In the genomic region with DNA sequence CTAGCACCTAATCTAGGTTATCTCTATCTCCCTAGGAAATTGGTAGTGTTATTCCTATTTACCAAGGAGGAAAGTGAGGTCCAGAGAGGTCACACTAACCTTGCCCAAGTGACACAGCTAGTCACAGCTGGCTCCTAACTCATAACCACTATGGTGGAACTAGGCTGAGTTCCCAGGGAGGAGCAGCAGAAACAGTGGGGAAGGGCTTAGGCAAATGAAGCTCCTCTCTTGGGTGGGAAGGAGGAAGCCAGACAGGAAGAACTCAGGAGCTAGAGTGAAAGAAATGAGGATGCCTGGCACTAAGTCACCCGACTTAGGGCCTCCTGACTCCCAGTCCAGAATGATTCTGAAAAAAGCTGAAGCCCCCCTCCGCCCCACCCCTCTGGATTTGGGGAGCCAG, we compare ENCODE assay signal across 24 cellular contexts. TPM values are rescaled to one million over a fixed set of nuclear protein-coding genes. Genes with fewer than 3 reads are reported as not detected.
DNase-seq lines count a peak whose midpoint lies in the region; ATAC-seq and TF ChIP-seq lines count a peak whose summit lies in the region.
"Had no signal": no experiment of that assay in that cellular context is flagged by ENCODE, and none has a peak within 500 bp of the region (broad histone marks: within the 10 kb centered on the region; RNA-seq: fewer than 3 reads in every experiment).

No MANE protein-coding gene starts in this region.

- no peak overlapping the region for H3K23ac ChIP-seq in mesendoderm (ENCODE audit: low read length)

- intact Hi-C loops in left ventricle myocardium inferior (cut with micrococcal nuclease) (no loop called here), Right ventricle myocardium superior (cut with DNase I) (no loop called here), thyroid gland (cut with DNase I) (no loop called here)

- H3K9me3 ChIP-seq in left ventricle myocardium inferior (replicated peaks) (no peaks in the 10 kb centered on the region), thyroid gland (no peaks in the 10 kb centered on the region)
- H3K9me3 ChIP-seq: A549, breast epithelium, HAP-1, suprapubic skin, vagina had no signal

- H2BK120ac ChIP-seq in mesendoderm (ENCODE audit: low read depth, low read length) = no peak overlapping the region

- H2BK5ac ChIP-seq in mesendoderm (ENCODE audit: low read length) = no peak overlapping the region

- H3K27ac ChIP-seq in left ventricle myocardium inferior (replicated peaks) (peak overlapping the region; percentile 81), mesendoderm (ENCODE audit: low read depth, low read length) (no peak overlapping the region), thyroid gland (peak overlapping the region; percentile 19 to 88 (median 63))
- H3K27ac ChIP-seq: A549, breast epithelium, suprapubic skin, vagina, WERI-Rb-1 had no signal

- H3K4ac ChIP-seq in mesendoderm (ENCODE audit: low read depth, low read length) = no peak overlapping the region

- H3K79me2 ChIP-seq in mesendoderm (ENCODE audit: control insufficient read depth, insufficient read depth, low read length) = no peaks in the 10 kb centered on the region

- H3K27me3 ChIP-seq in left ventricle myocardium inferior (ENCODE audit: low read depth) (no peaks in the 10 kb centered on the region), mesendoderm (ENCODE audit: insufficient read depth, low read length, poor library complexity) (no peaks in the 10 kb centered on the region), thyroid gland (no peaks in the 10 kb centered on the region)
- H3K27me3 ChIP-seq: breast epithelium, suprapubic skin, vagina had no signal

- peak overlapping the region; percentile 22 for H3K27ac Mint-ChIP-seq in central memory CD8-positive, alpha-beta T cell (ENCODE audit: low read depth)
- H3K27ac Mint-ChIP-seq: B cell; T-helper 2 cell treated with Interferon-gamma antibody and Interleukin-4, amounts not matched to agents 5 μg/mL and 100 μg/mL, for 36 hours had no signal

- no peak overlapping the region for H3K56ac ChIP-seq in mesendoderm (ENCODE audit: low read length)

- no peak overlapping the region for H3K9ac ChIP-seq in mesendoderm (ENCODE audit: low read length)

- H3K4me1 ChIP-seq in left ventricle myocardium inferior = peaks cover 60% of the 10 kb centered on the region
- peaks cover 8% of the 10 kb centered on the region for H3K4me1 ChIP-seq in mesendoderm (ENCODE audit: control insufficient read depth, low read depth, low read length)
- H3K4me1 ChIP-seq in thyroid gland = peaks cover 36 to 63% of the 10 kb centered on the region in 2 donors
- H3K4me1 ChIP-seq: A549, HAP-1 had no signal

- no peak overlapping the region for H2AK5ac ChIP-seq in mesendoderm (ENCODE audit: low read length)

- no peak overlapping the region for H3K4me3 Mint-ChIP-seq in central memory CD8-positive, alpha-beta T cell
- H3K4me3 Mint-ChIP-seq: B cell; T-helper 2 cell treated with Interferon-gamma antibody and Interleukin-4, amounts not matched to agents 5 μg/mL and 100 μg/mL, for 36 hours had no signal

- TF ChIP-seq POLR2A in thyroid gland (IDR thresholded peaks at IDR 0.05) = no peak

- WGBS in mesendoderm (ENCODE audit: extremely low coverage, insufficient coverage, low lambda C conversion rate) = no CpG with 5 or more reads among the region's 2 CpGs
- 85 to 86% methylated on average over 2 of the region's 2 CpGs for WGBS in thyroid gland, 2 donors

- H3K36me3 ChIP-seq in left ventricle myocardium inferior = peaks cover 46% of the 10 kb centered on the region
- peaks cover 2% of the 10 kb centered on the region for H3K36me3 ChIP-seq in mesendoderm (ENCODE audit: control insufficient read depth, insufficient read depth, low read length)
- H3K36me3 ChIP-seq in thyroid gland = peaks cover 15 to 17% of the 10 kb centered on the region in 2 donors

- DNase-seq in left ventricle myocardium inferior (no peak), Right ventricle myocardium superior (no peak), mesendoderm (peak; percentile 54), thyroid gland (no peak), pons (ENCODE audit: low spot score) (no peak)
- DNase-seq in central memory CD8-positive, alpha-beta T cell (ENCODE audit: low spot score in 2 of 2) = no peak
- no peak for DNase-seq in effector CD8-positive, alpha-beta T cell (lab: John Stamatoyannopoulos, UW)
- DNase-seq: activated CD8-positive, alpha-beta memory T cell treated with anti-CD3 and anti-CD28 coated beads, Interleukin-2, amount 50 U/mL, for 4 hours; activated effector memory CD4-positive, alpha-beta T cell treated with Interleukin-2 at 50 U/mL for 16 hours; kidney glomerular epithelial cell; NCI-H1092 treated with DMSO at 0.1 percent for 48 hours; NCI-H2081; NCI-H82; small intestine; stimulated activated CD4-positive, alpha-beta T cell treated with anti-CD3 and anti-CD28 coated beads, Interleukin-2, amount 100 ng/mL, for 24 hours; WERI-Rb-1 had no signal

- H3K4me2 ChIP-seq in mesendoderm (ENCODE audit: low read length) = no peak overlapping the region
- H3K4me2 ChIP-seq: A549 had no signal

- peaks cover 14% of the 10 kb centered on the region for H3K4me1 Mint-ChIP-seq in central memory CD8-positive, alpha-beta T cell

- no peak overlapping the region for H4K8ac ChIP-seq in mesendoderm (ENCODE audit: low read depth, low read length)

- no peak overlapping the region for H2BK15ac ChIP-seq in mesendoderm (replicated peaks; ENCODE audit: low read depth)

- TF ChIP-seq CTCF in left ventricle myocardium inferior (IDR thresholded peaks at IDR 0.05; ENCODE audit: borderline replicate concordance) (no peak), thyroid gland (IDR thresholded peaks at IDR 0.05) (no peak)

- no peak overlapping the region for H4K5ac ChIP-seq in mesendoderm (ENCODE audit: low read length)

- no peak for ATAC-seq in Right ventricle myocardium superior (ENCODE audit: poor library complexity)
- no peak for ATAC-seq in central memory CD8-positive, alpha-beta T cell (replicated peaks; ENCODE audit: extremely low read depth, poor library complexity, severe bottlenecking)
- no peak for ATAC-seq in HG02852 (IDR thresholded peaks at IDR 0.05; ENCODE audit: unreplicated experiment)
- ATAC-seq: A549 had no signal

- H3K79me1 ChIP-seq in mesendoderm (ENCODE audit: low read length) = no peaks in the 10 kb centered on the region

- H3K4me3 ChIP-seq in left ventricle myocardium inferior (no peak overlapping the region), mesendoderm (ENCODE audit: low read length) (no peak overlapping the region), thyroid gland (replicated peaks in 1 of 3) (no peak overlapping the region)
- H3K4me3 ChIP-seq: A549, breast epithelium, HAP-1, suprapubic skin, vagina had no signal

- no peaks in the 10 kb centered on the region for H3K9me3 Mint-ChIP-seq in central memory CD8-positive, alpha-beta T cell
- H3K9me3 Mint-ChIP-seq: T-helper 2 cell treated with Interferon-gamma antibody and Interleukin-4, amounts not matched to agents 5 μg/mL and 100 μg/mL, for 36 hours had no signal

- H3K27me3 Mint-ChIP-seq in central memory CD8-positive, alpha-beta T cell = no peaks in the 10 kb centered on the region
- H3K27me3 Mint-ChIP-seq: B cell had no signal

- H3K18ac ChIP-seq in mesendoderm (ENCODE audit: low read length) = no peak overlapping the region

- peaks cover 28% of the 10 kb centered on the region for H3K36me3 Mint-ChIP-seq in central memory CD8-positive, alpha-beta T cell (ENCODE audit: insufficient read depth)

RNA-seq across cellular contexts. Expression of a gene that starts 34.5 kb away (rescaled TPM):
- total RNA-seq in left ventricle myocardium inferior = 56.3 TPM
- total RNA-seq in Right ventricle myocardium superior = 54.8 TPM
- 75.7 TPM for polyA plus RNA-seq in mesendoderm (2013, experiment 1 of 2)
- 77.7 TPM for polyA plus RNA-seq in mesendoderm (2013, experiment 2 of 2)
- total RNA-seq in thyroid gland = 10 to 100 TPM; 64.7 to 96.3 (median 78.9) TPM

RNA-seq across cellular contexts. Expression of a gene that starts 34.8 kb away (rescaled TPM):
- 14.0 TPM for total RNA-seq in left ventricle myocardium inferior
- 13.4 TPM for total RNA-seq in Right ventricle myocardium superior
- polyA plus RNA-seq in mesendoderm (2013, experiment 1 of 2) = 33.0 TPM
- polyA plus RNA-seq in mesendoderm (2013, experiment 2 of 2) = 32.1 TPM
- 10 to 100 TPM; 42.6 to 59.2 (median 53.9) TPM for total RNA-seq in thyroid gland

RNA-seq across cellular contexts. Expression of a gene that starts 59.0 kb away (rescaled TPM):
- total RNA-seq in left ventricle myocardium inferior (13.7 TPM), Right ventricle myocardium superior (13.3 TPM), thyroid gland (10 to 100 TPM; 26.6 to 33.3 (median 29.2) TPM)
- polyA plus RNA-seq in mesendoderm (2013, experiment 1 of 2) = 8.8 TPM
- 9.5 TPM for polyA plus RNA-seq in mesendoderm (2013, experiment 2 of 2)
